In genomic region chr4:183326387-183326786, GRCh38 we compare ENCODE assay signal across 15 cellular contexts. TPM values are rescaled to one million over a fixed set of nuclear protein-coding genes. Genes with fewer than 3 reads are reported as not detected.
DNase-seq lines count a peak whose midpoint lies in the region; ATAC-seq, FAIRE-seq and TF ChIP-seq lines count a peak whose summit lies in the region.
"Not testable (repeated sequence)": the region's sequence is repeated elsewhere in the genome, so short reads cannot be mapped to it uniquely, and the experiment has no call there.
"Had no signal": no experiment of that assay in that cellular context is flagged by ENCODE, and none has a peak within 500 bp of the region (broad histone marks: within the 10 kb centered on the region; RNA-seq: fewer than 3 reads in every experiment).

No MANE protein-coding gene starts in this region.

- ATAC-seq in K562, HepG2: not testable (repeated sequence)

- intact Hi-C loops in K562 (cut with micrococcal nuclease); cardiac septum (cut with DNase I); HepG2 (cut with micrococcal nuclease; ENCODE audit: unreplicated experiment): not testable (repeated sequence)

- H2AFZ ChIP-seq in K562 (ENCODE audit: low read depth, low read length); HepG2 (ENCODE audit: low read length): not testable (repeated sequence)

- not testable (repeated sequence) for H4K20me1 ChIP-seq in K562 (replicated peaks; ENCODE audit: control insufficient read depth, insufficient read depth, low read length); HepG2 (ENCODE audit: insufficient read depth, low read length)

- not testable (repeated sequence) for H3K9ac ChIP-seq in K562 (ENCODE audit: insufficient read depth in 1 of 2, low read depth in 2 of 2, low read length in 2 of 2); HepG2 (ENCODE audit: insufficient read depth, low read depth, low read length)

- not testable (repeated sequence) for H3K9me3 ChIP-seq in HEK293 (ENCODE audit: control insufficient read depth, insufficient read depth, low read depth, low read length); K562 (replicated peaks; ENCODE audit: control insufficient read depth, insufficient read depth, low read depth, low read length); HepG2 (ENCODE audit: low read length)

- not testable (repeated sequence) for H3K4me3 Mint-ChIP-seq in osteocyte (ENCODE audit: unreplicated experiment); progenitor cell of endocrine pancreas (ENCODE audit: low read depth)

- H3K27ac Mint-ChIP-seq in osteocyte (ENCODE audit: unreplicated experiment), result not testable (repeated sequence)
- H3K27ac Mint-ChIP-seq in progenitor cell of endocrine pancreas, result peak overlapping the region; percentile 41

- not testable (repeated sequence) for TF ChIP-seq EP300 in K562 (IDR thresholded peaks at IDR 0.05; ENCODE audit: low read length); HepG2 (IDR thresholded peaks at IDR 0.05; ENCODE audit: low read depth in 2 of 2, low read length in 2 of 2); HepG2 (CRISPR knock-in tag; IDR thresholded peaks at IDR 0.05; ENCODE audit: borderline replicate concordance)

- H3K27ac ChIP-seq in HEK293 (ENCODE audit: extremely low read depth, low read depth, low read length); K562 (ENCODE audit: extremely low read depth, low read depth, low read length); HepG2 (ENCODE audit: extremely low read length, insufficient read depth, low read length): not testable (repeated sequence)

- POLR2A ChIA-PET in HEK293 (lab: Yijun Ruan, JAX); K562 (lab: Yijun Ruan, JAX); HepG2 (lab: Yijun Ruan, JAX): not testable (repeated sequence)

- BruUV-seq in K562 (replicated peaks; lab: Mats Ljungman, UMichigan); HepG2 (replicated peaks; lab: Mats Ljungman, UMichigan): not testable (repeated sequence)

- TF ChIP-seq CTCF in HEK293 (tag by site-specific recombination; IDR thresholded peaks at IDR 0.05); K562 (IDR thresholded peaks at IDR 0.05 in 2 of 3, conservative IDR thresholded peaks at IDR 0.05 in 1 of 3; ENCODE audit: insufficient read depth in 2 of 3, low read depth in 1 of 3, low read length in 3 of 3); HepG2 (CRISPR knock-in tag; IDR thresholded peaks at IDR 0.05); osteocyte (IDR thresholded peaks at IDR 0.05); progenitor cell of endocrine pancreas (IDR thresholded peaks at IDR 0.05; ENCODE audit: unreplicated experiment): not testable (repeated sequence)

- H3K4me1 Mint-ChIP-seq in osteocyte (ENCODE audit: unreplicated experiment), result not testable (repeated sequence)
- H3K4me1 Mint-ChIP-seq in progenitor cell of endocrine pancreas (ENCODE audit: low read depth), result peaks cover 13% of the 10 kb centered on the region

- H3K9me3 Mint-ChIP-seq in osteocyte (ENCODE audit: unreplicated experiment), result not testable (repeated sequence)
- H3K9me3 Mint-ChIP-seq in progenitor cell of endocrine pancreas (ENCODE audit: low read depth), result peaks cover 18% of the 10 kb centered on the region

- peaks cover 0 to 15% of the 10 kb centered on the region in 2 experiments; a peak in 1 of 5 replicates for H3K27me3 ChIP-seq in K562 (ENCODE audit: control insufficient read depth in 2 of 2, insufficient read depth in 2 of 2, low read length in 2 of 2)
- H3K27me3 ChIP-seq in HepG2 (ENCODE audit: control insufficient read depth in 1 of 2, insufficient read depth in 2 of 2, low read length in 2 of 2), result not testable (repeated sequence)

- H3K27me3 Mint-ChIP-seq in osteocyte (ENCODE audit: unreplicated experiment); progenitor cell of endocrine pancreas: not testable (repeated sequence)

- H3K36me3 ChIP-seq in HEK293 (ENCODE audit: control insufficient read depth in 2 of 2, insufficient read depth in 1 of 2, low read length in 2 of 2); K562 (ENCODE audit: control insufficient read depth, insufficient read depth, low read length); HepG2 (replicated peaks in 1 of 2; ENCODE audit: control insufficient read depth in 1 of 2, insufficient read depth in 2 of 2, low read length in 2 of 2): not testable (repeated sequence)

- H3K36me3 Mint-ChIP-seq in osteocyte (ENCODE audit: unreplicated experiment) (peaks cover 16% of the 10 kb centered on the region), progenitor cell of endocrine pancreas (ENCODE audit: insufficient read depth) (peaks cover 29% of the 10 kb centered on the region)

- not testable (repeated sequence) for DNase-seq in K562 (ENCODE audit: extremely low read depth in 1 of 4, low spot score in 3 of 4); HepG2 (ENCODE audit: low spot score); progenitor cell of endocrine pancreas (ENCODE audit: low spot score, unreplicated experiment)
- DNase-seq in cardiac septum (ENCODE audit: low spot score) (peak; percentile 54), osteocyte (ENCODE audit: extremely low spot score, unreplicated experiment) (peak; percentile 64)

- in situ Hi-C loops in K562 (cut with MboI); HepG2 (cut with HindIII; ENCODE audit: extremely low pct_ligation_motif_present, low pct_unique_long_range_greater_than_20kb): not testable (repeated sequence)

- not testable (repeated sequence) for FAIRE-seq in K562 (lab: Jason Lieb, UNC); HepG2 (lab: Jason Lieb, UNC)

- TF ChIP-seq RAD21 in K562 (CRISPR knock-in tag; conservative IDR thresholded peaks at IDR 0.05 in 1 of 2, IDR thresholded peaks at IDR 0.05 in 1 of 2); HepG2 (CRISPR knock-in tag; IDR thresholded peaks at IDR 0.05): not testable (repeated sequence)

- TF ChIP-seq POLR2A in K562 (conservative IDR thresholded peaks at IDR 0.05); HepG2 (IDR thresholded peaks at IDR 0.05; ENCODE audit: insufficient read depth in 1 of 2, low read depth in 2 of 2, low read length in 2 of 2): not testable (repeated sequence)

- not testable (repeated sequence) for H3K4me2 ChIP-seq in K562 (ENCODE audit: insufficient read depth, low read length); HepG2 (ENCODE audit: low read depth, low read length)

- not testable (repeated sequence) for H3K9me1 ChIP-seq in K562 (ENCODE audit: control insufficient read depth, insufficient read depth, low read length)

- WGBS in K562 (ENCODE audit: insufficient coverage, low coverage, missing lambda C conversion rate), result 41% methylated on average over 6 of the region's 6 CpGs
- 76% methylated on average over 6 of the region's 6 CpGs for WGBS in HepG2 (ENCODE audit: low lambda C conversion rate)

- H3K4me1 ChIP-seq in HEK293 (ENCODE audit: control insufficient read depth, insufficient read depth, low read length); K562 (replicated peaks in 1 of 2; ENCODE audit: control insufficient read depth in 2 of 2, insufficient read depth in 2 of 2, low read length in 2 of 2): not testable (repeated sequence)
- peaks cover 42% of the 10 kb centered on the region for H3K4me1 ChIP-seq in HepG2 (ENCODE audit: insufficient read depth, low read length)

- not testable (repeated sequence) for H3K79me2 ChIP-seq in K562 (ENCODE audit: control insufficient read depth, insufficient read depth, low read length); HepG2 (ENCODE audit: insufficient read depth, low read length)

- CTCF ChIA-PET in HEK293 (lab: Yijun Ruan, JAX); K562 (lab: Yijun Ruan, JAX; ENCODE audit: low intra/inter-chr PET ratio); HepG2 (lab: Yijun Ruan, JAX; ENCODE audit: low intra/inter-chr PET ratio, low total read pairs): not testable (repeated sequence)

- not testable (repeated sequence) for H3K4me3 ChIP-seq in HEK293 (ENCODE audit: low read depth, low read length); K562; HepG2 (replicated peaks in 1 of 3; ENCODE audit: insufficient read depth in 1 of 3, low read depth in 2 of 3, low read length in 3 of 3)

RNA-seq across cellular contexts. Expression of gene CLDN24, which starts 4.2 kb away (rescaled TPM):
- total RNA-seq in K562 (2011; cell fraction: chromatin; rRNA removed; ENCODE audit: low replicate concordance), result not detected in 2 replicates
- total RNA-seq in K562 (2011; cell fraction: nucleolus; rRNA removed), result not detected in 2 replicates
- not detected in 2 replicates for total RNA-seq in K562 (2011; cell fraction: nucleoplasm; rRNA removed)
- not detected in 2 replicates for total RNA-seq in K562 (2014; rRNA removed)
- total RNA-seq in K562 (2014; rRNA removed; fragmentation: Illumina TruSeq; extraction: Trizol), result not detected in 2 replicates
- total RNA-seq in K562 (2015; rRNA removed; fragmentation: Illumina TruSeq; extraction: Trizol), result not detected in 2 replicates
- total RNA-seq in K562 (2021), result not detected in 2 replicates
- not detected in 2 replicates for polyA plus RNA-seq in K562 (2011; rRNA removed)
- polyA plus RNA-seq in K562 (2011; cell fraction: cytosol; rRNA removed), result not detected in 2 replicates
- polyA plus RNA-seq in K562 (2011; cell fraction: nucleus; rRNA removed), result not detected in 2 replicates
- polyA plus RNA-seq in K562 (2012), result not detected in 2 replicates
- polyA plus RNA-seq in K562 (2014; fragmentation: Illumina TruSeq; extraction: Trizol), result not detected in 2 replicates
- polyA plus RNA-seq in K562 (2014; fragmentation: Nextera tagmentation; extraction: Ambion mirVana), result not detected
- polyA plus RNA-seq in K562 (2014; rRNA removed), result not detected in 2 replicates
- not detected in 2 replicates for polyA minus RNA-seq in K562 (2011; rRNA and poly(A)+ RNA removed)
- not detected in 2 replicates for polyA minus RNA-seq in K562 (2011; cell fraction: cytosol; rRNA and poly(A)+ RNA removed)
- not detected in 2 replicates for polyA minus RNA-seq in K562 (2011; cell fraction: nucleus; rRNA and poly(A)+ RNA removed)
- not detected for total RNA-seq in cardiac septum
- not detected in 2 replicates for total RNA-seq in HepG2 (2016; rRNA removed; fragmentation: Illumina TruSeq; extraction: Trizol)
- not detected in 2 replicates for total RNA-seq in HepG2 (2016; cell fraction: cytosol; rRNA removed; fragmentation: Illumina TruSeq; extraction: Trizol; ENCODE audit: low read depth)
- total RNA-seq in HepG2 (2016; cell fraction: insoluble cytoplasmic fraction; rRNA removed; fragmentation: Illumina TruSeq; extraction: Trizol), result not detected in 2 replicates
- not detected in 2 replicates for total RNA-seq in HepG2 (2016; cell fraction: membrane; rRNA removed; fragmentation: Illumina TruSeq; extraction: Trizol)
- total RNA-seq in HepG2 (2016; cell fraction: nucleus; rRNA removed; fragmentation: Illumina TruSeq; extraction: Trizol), result not detected in 2 replicates
- not detected in 2 replicates for polyA plus RNA-seq in HepG2 (2011; rRNA removed)
- not detected in 2 replicates for polyA plus RNA-seq in HepG2 (2011; cell fraction: cytosol; rRNA removed)
- polyA plus RNA-seq in HepG2 (2011; cell fraction: nucleus; rRNA removed), result not detected in 2 replicates
- not detected in 2 replicates for polyA plus RNA-seq in HepG2 (2012)
- not detected in 2 replicates for polyA plus RNA-seq in HepG2 (2016; cell fraction: cytosol; fragmentation: Illumina TruSeq; extraction: Trizol; ENCODE audit: low read depth)
- polyA plus RNA-seq in HepG2 (2016; cell fraction: insoluble cytoplasmic fraction; fragmentation: Illumina TruSeq; extraction: Trizol; ENCODE audit: low read depth), result not detected in 2 replicates
- polyA plus RNA-seq in HepG2 (2016; cell fraction: membrane; fragmentation: Illumina TruSeq; extraction: Trizol; ENCODE audit: low read depth), result not detected in 2 replicates
- not detected in 2 replicates for polyA plus RNA-seq in HepG2 (2016; cell fraction: nucleus; fragmentation: Illumina TruSeq; extraction: Trizol; ENCODE audit: insufficient read depth, low read depth)
- not detected in 2 replicates for polyA minus RNA-seq in HepG2 (2011; rRNA and poly(A)+ RNA removed; ENCODE audit: low replicate concordance)
- not detected in 2 replicates for polyA minus RNA-seq in HepG2 (2011; cell fraction: cytosol; rRNA and poly(A)+ RNA removed)
- polyA minus RNA-seq in HepG2 (2011; cell fraction: nucleus; rRNA and poly(A)+ RNA removed), result not detected in 2 replicates
- not detected in 2 replicates for total RNA-seq in osteocyte
- not detected in 2 replicates for total RNA-seq in progenitor cell of endocrine pancreas
- total RNA-seq: A673; CD4-positive, alpha-beta memory T cell; CD4-positive, CD25-positive, alpha-beta regulatory T cell; CD8-positive, alpha-beta memory T cell; Daoy; G401; GM12878 had no signal
- polyA plus RNA-seq: AG04450; CD14-positive monocyte; CD4-positive, alpha-beta memory T cell; CD4-positive, CD25-positive, alpha-beta regulatory T cell; CD8-positive, alpha-beta memory T cell; GM12878 had no signal

RNA-seq across cellular contexts. Expression of gene CLDN22, which starts 6.3 kb away (rescaled TPM):
- total RNA-seq in K562 (2011; cell fraction: chromatin; rRNA removed; ENCODE audit: low replicate concordance), result not detected in 2 replicates
- total RNA-seq in K562 (2011; cell fraction: nucleolus; rRNA removed), result not detected in 2 replicates
- not detected in 2 replicates for total RNA-seq in K562 (2011; cell fraction: nucleoplasm; rRNA removed)
- total RNA-seq in K562 (2014; rRNA removed), result not detected in 2 replicates
- not detected in 2 replicates for total RNA-seq in K562 (2014; rRNA removed; fragmentation: Illumina TruSeq; extraction: Trizol)
- total RNA-seq in K562 (2015; rRNA removed; fragmentation: Illumina TruSeq; extraction: Trizol), result not detected in 2 replicates
- total RNA-seq in K562 (2021), result not detected in 2 replicates
- polyA plus RNA-seq in K562 (2011; rRNA removed), result not detected in 2 replicates
- polyA plus RNA-seq in K562 (2011; cell fraction: cytosol; rRNA removed), result not detected in 2 replicates
- polyA plus RNA-seq in K562 (2011; cell fraction: nucleus; rRNA removed), result not detected in 2 replicates
- polyA plus RNA-seq in K562 (2012), result 0.25 TPM in 1 of 2 replicates, not detected in the other
- polyA plus RNA-seq in K562 (2014; fragmentation: Illumina TruSeq; extraction: Trizol), result not detected in 2 replicates
- under 1 TPM in 1 of 2 experiments, not detected in 1; 0.21 TPM for polyA plus RNA-seq in K562 (2014; fragmentation: Nextera tagmentation; extraction: Ambion mirVana)
- polyA plus RNA-seq in K562 (2014; rRNA removed), result 0.11 TPM in 1 of 2 replicates, not detected in the other
- polyA minus RNA-seq in K562 (2011; rRNA and poly(A)+ RNA removed), result not detected in 2 replicates
- polyA minus RNA-seq in K562 (2011; cell fraction: cytosol; rRNA and poly(A)+ RNA removed), result not detected in 2 replicates
- polyA minus RNA-seq in K562 (2011; cell fraction: nucleus; rRNA and poly(A)+ RNA removed), result not detected in 2 replicates
- total RNA-seq in cardiac septum, result not detected
- total RNA-seq in HepG2 (2016; rRNA removed; fragmentation: Illumina TruSeq; extraction: Trizol), result not detected in 2 replicates
- not detected in 2 replicates for total RNA-seq in HepG2 (2016; cell fraction: cytosol; rRNA removed; fragmentation: Illumina TruSeq; extraction: Trizol; ENCODE audit: low read depth)
- total RNA-seq in HepG2 (2016; cell fraction: insoluble cytoplasmic fraction; rRNA removed; fragmentation: Illumina TruSeq; extraction: Trizol), result not detected in 2 replicates
- not detected in 2 replicates for total RNA-seq in HepG2 (2016; cell fraction: membrane; rRNA removed; fragmentation: Illumina TruSeq; extraction: Trizol)
- total RNA-seq in HepG2 (2016; cell fraction: nucleus; rRNA removed; fragmentation: Illumina TruSeq; extraction: Trizol), result not detected in 2 replicates
- polyA plus RNA-seq in HepG2 (2011; rRNA removed), result 0.07 TPM in 1 of 2 replicates, not detected in the other
- polyA plus RNA-seq in HepG2 (2011; cell fraction: cytosol; rRNA removed), result 0.03 TPM in 1 of 2 replicates, not detected in the other
- not detected in 2 replicates for polyA plus RNA-seq in HepG2 (2011; cell fraction: nucleus; rRNA removed)
- polyA plus RNA-seq in HepG2 (2012), result 0.90 and 1.0 TPM in 2 replicates
- not detected in 2 replicates for polyA plus RNA-seq in HepG2 (2016; cell fraction: cytosol; fragmentation: Illumina TruSeq; extraction: Trizol; ENCODE audit: low read depth)
- not detected in 2 replicates for polyA plus RNA-seq in HepG2 (2016; cell fraction: insoluble cytoplasmic fraction; fragmentation: Illumina TruSeq; extraction: Trizol; ENCODE audit: low read depth)
- not detected in 2 replicates for polyA plus RNA-seq in HepG2 (2016; cell fraction: membrane; fragmentation: Illumina TruSeq; extraction: Trizol; ENCODE audit: low read depth)
- not detected in 2 replicates for polyA plus RNA-seq in HepG2 (2016; cell fraction: nucleus; fragmentation: Illumina TruSeq; extraction: Trizol; ENCODE audit: insufficient read depth, low read depth)
- polyA minus RNA-seq in HepG2 (2011; rRNA and poly(A)+ RNA removed; ENCODE audit: low replicate concordance), result not detected in 2 replicates
- polyA minus RNA-seq in HepG2 (2011; cell fraction: cytosol; rRNA and poly(A)+ RNA removed), result not detected in 2 replicates
- polyA minus RNA-seq in HepG2 (2011; cell fraction: nucleus; rRNA and poly(A)+ RNA removed), result 0.13 TPM in 1 of 2 replicates, not detected in the other
- total RNA-seq in osteocyte, result not detected in 2 replicates
- total RNA-seq in progenitor cell of endocrine pancreas, result not detected in 2 replicates
- total RNA-seq: A673; CD4-positive, alpha-beta memory T cell; CD4-positive, CD25-positive, alpha-beta regulatory T cell; CD8-positive, alpha-beta memory T cell; Daoy; G401; GM12878 had no signal
- polyA plus RNA-seq: AG04450; CD14-positive monocyte; CD4-positive, alpha-beta memory T cell; CD4-positive, CD25-positive, alpha-beta regulatory T cell; CD8-positive, alpha-beta memory T cell; GM12878 had no signal
